22 cellular contexts compared by ENCODE assay signal in the genomic region with DNA sequence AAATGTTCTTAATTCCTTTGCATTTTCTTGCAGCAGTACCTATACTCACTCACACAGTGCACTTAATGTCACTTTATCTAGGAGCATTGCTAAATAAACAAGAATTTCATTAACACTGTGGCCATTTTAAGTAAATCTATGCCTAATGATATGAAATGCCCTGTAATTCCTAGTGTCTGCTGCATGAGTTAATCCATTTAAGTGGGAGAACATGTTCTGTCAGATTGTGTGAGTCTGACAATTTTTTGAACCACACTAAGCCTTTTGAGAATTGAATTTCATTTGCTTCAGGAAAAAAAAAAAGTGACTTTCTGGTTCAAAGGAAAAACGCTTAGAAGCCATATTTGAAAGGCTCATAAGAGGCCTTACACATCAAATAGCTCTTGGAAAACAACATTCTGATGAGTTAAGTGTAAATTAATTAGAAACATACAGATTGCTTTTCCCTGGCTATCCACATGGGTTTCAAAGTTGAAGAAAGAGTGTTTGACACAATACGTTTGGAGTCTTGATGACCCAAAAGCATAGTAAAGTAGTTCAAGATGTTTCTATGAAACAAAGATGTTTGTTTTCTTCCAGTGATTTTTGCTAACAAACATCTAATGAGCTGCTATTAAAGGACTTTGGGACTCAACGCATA.
DNase-seq lines count a peak whose midpoint lies in the region; ATAC-seq, FAIRE-seq and TF ChIP-seq lines count a peak whose summit lies in the region.
"Had no signal": no experiment of that assay in that cellular context is flagged by ENCODE, and none has a peak within 500 bp of the region (broad histone marks: within the 10 kb centered on the region; RNA-seq: fewer than 3 reads in every experiment).

No MANE protein-coding gene starts in this region.

- no peaks in the 10 kb centered on the region for H3K9me2 ChIP-seq in SK-N-SH

- peaks cover 5% of the 10 kb centered on the region for H3K4me1 Mint-ChIP-seq in WTC11

- no peaks in the 10 kb centered on the region for H3K23me2 ChIP-seq in H1 (ENCODE audit: low read depth, low read length)

- H3K4ac ChIP-seq in H1 (replicated peaks; ENCODE audit: insufficient read length, low read depth, low read length): no peak overlapping the region

- no peaks in the 10 kb centered on the region for H3K36me3 Mint-ChIP-seq in WTC11

- H4K8ac ChIP-seq in H1 (ENCODE audit: extremely low read depth, insufficient read depth, low read length): no peak overlapping the region

- H3K79me1 ChIP-seq in H1 (ENCODE audit: low read depth, low read length): no peaks in the 10 kb centered on the region

- no peak overlapping the region for H2BK20ac ChIP-seq in H1 (ENCODE audit: low read length)

- H3K4me2 ChIP-seq in SK-N-SH (no peak overlapping the region), H1 (ENCODE audit: insufficient read depth in 1 of 2, low read depth in 2 of 2, low read length in 2 of 2) (no peak overlapping the region), mammary epithelial cell (ENCODE audit: insufficient read depth, low read depth, low read length) (no peak overlapping the region)
- H3K4me2 ChIP-seq: A549 had no signal

- no peak overlapping the region for H2BK5ac ChIP-seq in H1 (ENCODE audit: low read depth, low read length)

- H3K9ac ChIP-seq in SK-N-SH (no peak overlapping the region), H1 (replicated peaks in 1 of 4; ENCODE audit: extremely low read depth in 1 of 4, low read depth in 3 of 4, low read length in 3 of 4) (no peak overlapping the region), mammary epithelial cell (ENCODE audit: insufficient read depth, low read length) (no peak overlapping the region)
- H3K9ac ChIP-seq: GM23248 had no signal

- H3K4me3 ChIP-seq in SK-N-SH (ENCODE audit: low read depth in 2 of 2, low read length in 1 of 2) (no peak overlapping the region), H1 (ENCODE audit: extremely low read depth in 1 of 4, insufficient read depth in 2 of 4, low read depth in 3 of 4, low read length in 4 of 4) (no peak overlapping the region), mammary epithelial cell (replicated peaks in 1 of 3; ENCODE audit: insufficient read depth in 1 of 3, low read depth in 2 of 3, low read length in 3 of 3) (no peak overlapping the region)
- H3K4me3 ChIP-seq: A549, GM12878, GM23248 had no signal

- no peak overlapping the region for H3K23ac ChIP-seq in H1 (ENCODE audit: insufficient read length)

- H3K27me3 ChIP-seq in SK-N-SH (ENCODE audit: insufficient read depth) (no peaks in the 10 kb centered on the region), H1 (replicated peaks in 1 of 4; ENCODE audit: control insufficient read depth in 3 of 4, extremely low read depth in 1 of 4, insufficient read depth in 3 of 4, low read length in 3 of 4) (peaks cover 0 to 1% (median 0%) of the 10 kb centered on the region in 4 experiments; a peak in 1 of 7 replicates), mammary epithelial cell (ENCODE audit: insufficient read depth, low read length) (peaks cover 3% of the 10 kb centered on the region)

- H3K79me2 ChIP-seq in SK-N-SH (ENCODE audit: insufficient read depth) (no peaks in the 10 kb centered on the region), H1 (ENCODE audit: control insufficient read depth in 1 of 2, insufficient read depth in 2 of 2, low read length in 2 of 2) (no peaks in the 10 kb centered on the region), mammary epithelial cell (ENCODE audit: insufficient read depth, low read length) (no peaks in the 10 kb centered on the region)

- no peaks in the 10 kb centered on the region for H3K9me3 ChIP-seq in SK-N-SH
- no peaks in the 10 kb centered on the region for H3K9me3 ChIP-seq in H1 (ENCODE audit: insufficient read depth in 2 of 2, low read depth in 1 of 2, low read length in 1 of 2)
- no peaks in the 10 kb centered on the region for H3K9me3 ChIP-seq in mammary epithelial cell (replicated peaks; ENCODE audit: insufficient read depth, low read length)
- H3K9me3 ChIP-seq: A549, Caco-2 had no signal

- no peak overlapping the region for H3K56ac ChIP-seq in H1 (replicated peaks; ENCODE audit: insufficient read length, low read depth, low read length)

- TF ChIP-seq RAD21 in SK-N-SH (IDR thresholded peaks at IDR 0.05; ENCODE audit: low read length) (no peak; the same call in 1 of the 2 replicates), H1 (IDR thresholded peaks at IDR 0.05 in 1 of 2, conservative IDR thresholded peaks at IDR 0.05 in 1 of 2; ENCODE audit: low read depth in 2 of 2, low read length in 2 of 2) (no peak)

- no peak overlapping the region for H3K27ac Mint-ChIP-seq in WTC11
- H3K27ac Mint-ChIP-seq: CD4-positive, alpha-beta T cell had no signal

- no peak overlapping the region for H2BK120ac ChIP-seq in H1 (replicated peaks; ENCODE audit: low read depth, low read length)

- TF ChIP-seq EP300 in SK-N-SH (IDR thresholded peaks at IDR 0.05; ENCODE audit: borderline replicate concordance in 1 of 2, low read depth in 1 of 2, low read length in 1 of 2): peak in 1 of 2 experiments; percentile 20; a peak in 1 of 4 replicates
- TF ChIP-seq EP300 in H1 (IDR thresholded peaks at IDR 0.05; ENCODE audit: borderline replicate concordance in 1 of 2, low read depth in 2 of 2, low read length in 2 of 2): no peak

- H4K5ac ChIP-seq in H1 (ENCODE audit: insufficient read length, low read depth, low read length): no peak overlapping the region

- DNase-seq in SK-N-SH (no peak), H1 (ENCODE audit: low read depth in 1 of 2, low spot score in 2 of 2) (no peak), WTC11 (ENCODE audit: low spot score) (no peak), KBM-7 (no peak), mammary epithelial cell (no peak)
- DNase-seq: AML-193; Caco-2; CD4-positive, alpha-beta T cell; DMS53; DND-41; EL; GM23248; HCEC 1CT had no signal

- POLR2A ChIA-PET in SK-N-SH (lab: Yijun Ruan, JAX) (no interaction called here), H1 (lab: Charles Lee; ENCODE audit: partially characterized antibody) (interaction anchor here (0.6 kb wide), 1 partner anchor 8 kb away, joined by 4 read pairs; no protein-coding TSS in a partner anchor), WTC11 (lab: Charles Lee) (no interaction called here)

- no peak for TF ChIP-seq POLR2A in H1 (IDR thresholded peaks at IDR 0.05; ENCODE audit: control extremely low read depth in 1 of 2, low read depth in 2 of 2, low read length in 2 of 2)

- dilution Hi-C loops in mammary epithelial cell (cut with HindIII; ENCODE audit: low sequenced_read_pairs): no loop called here

- H2AFZ ChIP-seq in SK-N-SH (ENCODE audit: low read depth): no peak overlapping the region
- H2AFZ ChIP-seq in H1 (ENCODE audit: low read length): 0 out of 2 replicates have a peak overlapping the region, but pooled peaks have one; percentile 59
- H2AFZ ChIP-seq in mammary epithelial cell (ENCODE audit: low read depth, low read length): no peak overlapping the region
- H2AFZ ChIP-seq: GM23248 had no signal

- H3K4me1 ChIP-seq in SK-N-SH (ENCODE audit: control insufficient read depth in 1 of 2, insufficient read depth in 2 of 2, low read depth in 1 of 2, low read length in 1 of 2) (peaks cover 0 to 6% of the 10 kb centered on the region in 2 experiments; a peak in 2 of 4 replicates), H1 (replicated peaks in 1 of 4; ENCODE audit: control insufficient read depth in 3 of 4, insufficient read depth in 4 of 4, low read length in 3 of 4) (no peaks in the 10 kb centered on the region), mammary epithelial cell (ENCODE audit: insufficient read depth, low read length) (no peaks in the 10 kb centered on the region)
- H3K4me1 ChIP-seq: A549, Caco-2 had no signal

- CTCF ChIA-PET in SK-N-SH (lab: Yijun Ruan, JAX): interaction anchor here (0.6 kb wide), 1 partner anchor 581 kb away, joined by 3 read pairs; no protein-coding TSS in a partner anchor
- CTCF ChIA-PET in H1 (lab: Charles Lee; ENCODE audit: partially characterized antibody): interaction anchor here (0.7 kb wide), 1 partner anchor 735 kb away, joined by 3 read pairs; no protein-coding TSS in a partner anchor
- CTCF ChIA-PET in WTC11 (lab: Charles Lee): no interaction called here
- CTCF ChIA-PET in mammary epithelial cell (lab: Charles Lee; ENCODE audit: low non-redundant PET): interaction anchor here (0.7 kb wide), 1 partner anchor 258 kb away, joined by 3 read pairs; no protein-coding TSS in a partner anchor

- H3F3A ChIP-seq in SK-N-SH (replicated peaks; ENCODE audit: insufficient read depth): no peaks in the 10 kb centered on the region

- H3K9me3 Mint-ChIP-seq in WTC11: no peaks in the 10 kb centered on the region

- H2AK5ac ChIP-seq in H1 (ENCODE audit: low read depth, low read length): no peak overlapping the region

- WGBS in SK-N-SH (ENCODE audit: low lambda C conversion rate): 62% methylated on average over 3 of the region's 3 CpGs
- WGBS in H1 (ENCODE audit: extremely low coverage in 1 of 2, insufficient coverage in 1 of 2, insufficient read length in 1 of 2, insufficient replicate concordance in 2 of 2, low coverage in 1 of 2, low lambda C conversion rate in 2 of 2, missing lambda C conversion rate in 1 of 2), 2 experiments: 90% methylated on average over 3 of the region's 3 CpGs; no CpG with 5 or more reads in 1 of the 2 experiments
- WGBS in mammary epithelial cell (ENCODE audit: low coverage, missing lambda C conversion rate): 93% methylated on average over 3 of the region's 3 CpGs

- H3K18ac ChIP-seq in H1 (ENCODE audit: extremely low read depth, low read length): no peak overlapping the region

- no peak overlapping the region for H2BK12ac ChIP-seq in H1 (ENCODE audit: low read depth, low read length)

- H3K14ac ChIP-seq in H1 (ENCODE audit: insufficient read length): no peak overlapping the region

- H3K27ac ChIP-seq in SK-N-SH (ENCODE audit: low read depth in 2 of 2, low read length in 1 of 2): peak overlapping the region in 1 of 2 experiments; percentile 69; a peak in 2 of 4 replicates
- no peak overlapping the region for H3K27ac ChIP-seq in H1 (ENCODE audit: low read depth, low read length)
- H3K27ac ChIP-seq in mammary epithelial cell (ENCODE audit: insufficient read depth, low read depth, low read length): no peak overlapping the region
- H3K27ac ChIP-seq: 22Rv1, A549, C4-2B, GM23248 had no signal

- intact Hi-C loops in mammary epithelial cell (cut with micrococcal nuclease): no loop called here

- no peak overlapping the region for H3K4me3 Mint-ChIP-seq in WTC11
- H3K4me3 Mint-ChIP-seq: CD4-positive, alpha-beta T cell had no signal

- H4K91ac ChIP-seq in H1 (replicated peaks; ENCODE audit: insufficient read length, low read length): no peak overlapping the region

- H2BK15ac ChIP-seq in H1 (ENCODE audit: low read length): no peak overlapping the region

- no peaks in the 10 kb centered on the region for H3K36me3 ChIP-seq in SK-N-SH (replicated peaks in 1 of 2; ENCODE audit: control insufficient read depth in 1 of 2, insufficient read depth in 2 of 2, low read length in 1 of 2)
- no peaks in the 10 kb centered on the region for H3K36me3 ChIP-seq in H1 (ENCODE audit: control insufficient read depth in 2 of 4, insufficient read depth in 4 of 4, low read length in 3 of 4)
- H3K36me3 ChIP-seq in mammary epithelial cell (ENCODE audit: insufficient read depth, low read length): no peaks in the 10 kb centered on the region

- H4K20me1 ChIP-seq in SK-N-SH (ENCODE audit: insufficient read depth): no peaks in the 10 kb centered on the region
- no peaks in the 10 kb centered on the region for H4K20me1 ChIP-seq in H1 (replicated peaks in 1 of 2; ENCODE audit: control insufficient read depth in 1 of 2, insufficient read depth in 2 of 2, low read length in 2 of 2)
- H4K20me1 ChIP-seq in mammary epithelial cell (ENCODE audit: insufficient read depth, low read length): no peaks in the 10 kb centered on the region

- no peak for FAIRE-seq in H1 (lab: Jason Lieb, UNC)
- FAIRE-seq in islet of Langerhans (lab: Jason Lieb, UNC): peak; percentile 38
- FAIRE-seq: A549, GM12878, GM19239, H54 had no signal

- H3K27me3 Mint-ChIP-seq in WTC11 (ENCODE audit: low read depth): no peaks in the 10 kb centered on the region
- H3K27me3 Mint-ChIP-seq: CD4-positive, alpha-beta T cell had no signal

- in situ Hi-C loops in KBM-7 (cut with MboI; ENCODE audit: low pct_unique_long_range_greater_than_20kb, low sequenced_read_pairs) (no loop called here), mammary epithelial cell (cut with MboI; ENCODE audit: low sequenced_read_pairs in 2 of 2) (no loop called here)

- ATAC-seq in SK-N-SH treated with all-trans-retinoic acid at 6 μM for 48 hours (no peak), GM19463 (IDR thresholded peaks at IDR 0.05; ENCODE audit: unreplicated experiment) (no peak), WTC11 (no peak)
- ATAC-seq: A549, GM12878 had no signal

- BruUV-seq in mammary epithelial cell (replicated peaks; lab: Mats Ljungman, UMichigan): no TSS peak

- TF ChIP-seq CTCF in SK-N-SH (IDR thresholded peaks at IDR 0.05): no peak
- no peak for TF ChIP-seq CTCF in H1 (IDR thresholded peaks at IDR 0.05; ENCODE audit: control extremely low read depth in 1 of 3, insufficient read depth in 1 of 3, low read depth in 1 of 3, low read length in 3 of 3)
- TF ChIP-seq CTCF in WTC11 (IDR thresholded peaks at IDR 0.05): no peak
- TF ChIP-seq CTCF in mammary epithelial cell (conservative IDR thresholded peaks at IDR 0.05 in 1 of 2, IDR thresholded peaks at IDR 0.05 in 1 of 2; ENCODE audit: extremely low read depth in 1 of 2, insufficient read depth in 1 of 2, low read depth in 1 of 2, low read length in 2 of 2): no peak
